Comparison of ENCODE assay signal across 16 cellular contexts in the genomic region with DNA sequence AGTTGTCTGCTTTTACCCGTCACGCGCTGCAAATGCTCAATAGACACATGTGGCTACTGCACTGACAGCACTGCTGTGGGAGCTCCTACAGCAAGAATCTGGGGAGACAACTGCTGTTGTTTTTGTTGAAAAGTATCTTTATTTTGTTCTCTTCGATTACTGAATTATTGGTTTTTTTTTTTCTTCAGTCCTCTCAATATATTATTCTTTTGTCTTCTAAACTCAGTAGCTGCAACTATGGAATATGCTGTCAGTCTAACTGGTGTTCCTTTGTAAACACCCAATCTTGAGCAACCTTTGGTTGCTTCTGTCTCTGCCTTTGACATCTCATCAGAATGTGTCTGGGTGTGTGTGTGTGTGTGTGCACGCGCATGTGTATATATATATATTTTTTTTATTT. TPM values are rescaled to one million over a fixed set of nuclear protein-coding genes. Genes with fewer than 3 reads are reported as not detected.
DNase-seq lines count a peak whose midpoint lies in the region; TF ChIP-seq lines count a peak whose summit lies in the region.
"Had no signal": no experiment of that assay in that cellular context is flagged by ENCODE, and none has a peak within 500 bp of the region (broad histone marks: within the 10 kb centered on the region; RNA-seq: fewer than 3 reads in every experiment).

No MANE protein-coding gene starts in this region.

- WGBS in stomach, 5 donors = 95 to 97% (median 96%) methylated on average over 6 of the region's 6 CpGs

- DNase-seq in Ammon's horn (ENCODE audit: low spot score) = peak; percentile 17
- DNase-seq in globus pallidus (ENCODE audit: low spot score) = peak; percentile 22
- no peak for DNase-seq in NCI-H748 treated with DMSO at 0.1 percent for 48 hours (lab: John Stamatoyannopoulos, UW)
- no peak for DNase-seq in activated T-cell treated with anti-CD3 and anti-CD28 coated beads, Interleukin-2, amount 50 U/mL, for 24 hours
- no peak for DNase-seq in stomach
- DNase-seq: Caco-2; CD4-positive, CD25-positive, alpha-beta regulatory T cell; CD8-positive, alpha-beta T cell; DMS153; DND-41; GOT3 had no signal

- no peaks in the 10 kb centered on the region for H3K27me3 Mint-ChIP-seq in activated T-cell treated with anti-CD3 and anti-CD28 coated beads, Interleukin-2, amount 50 U/mL, for 24 hours
- H3K27me3 Mint-ChIP-seq: B cell; CD4-positive, CD25-positive, alpha-beta regulatory T cell had no signal

- POLR2A ChIA-PET in HEK293 (lab: Yijun Ruan, JAX) = interaction anchor here (2.7 kb wide), 1 partner anchor 13 kb away, joined by 6 read pairs; the partner anchor contains the start of gene DCP1A

- TF ChIP-seq CTCF in HEK293 (tag by site-specific recombination; IDR thresholded peaks at IDR 0.05) (no peak), stomach (IDR thresholded peaks at IDR 0.05) (no peak)

- H3K36me3 ChIP-seq in HEK293 (ENCODE audit: control insufficient read depth in 2 of 2, insufficient read depth in 1 of 2, low read length in 2 of 2) (peaks cover 16 to 60% of the 10 kb centered on the region in 2 experiments; a peak in 2 of 3 replicates), stomach (peaks cover 0 to 79% (median 76%) of the 10 kb centered on the region in 4 donors)

- H3K4me3 Mint-ChIP-seq in activated T-cell treated with anti-CD3 and anti-CD28 coated beads, Interleukin-2, amount 50 U/mL, for 24 hours = no peak overlapping the region
- H3K4me3 Mint-ChIP-seq: B cell; CD4-positive, CD25-positive, alpha-beta regulatory T cell; CD8-positive, alpha-beta T cell had no signal

- peaks cover 77% of the 10 kb centered on the region for H3K36me3 Mint-ChIP-seq in activated T-cell treated with anti-CD3 and anti-CD28 coated beads, Interleukin-2, amount 50 U/mL, for 24 hours (ENCODE audit: low read depth)

- CTCF ChIA-PET in HEK293 (lab: Yijun Ruan, JAX) = no interaction called here

- intact Hi-C loops in stomach (cut with DNase I; ENCODE audit: low total_unique reads) = no loop called here

- TF ChIP-seq POLR2A in stomach (IDR thresholded peaks at IDR 0.05) = no peak

- H3K27me3 ChIP-seq in stomach = no peaks in the 10 kb centered on the region
- H3K27me3 ChIP-seq: BLaER1 had no signal

- H3K27ac Mint-ChIP-seq in activated T-cell treated with anti-CD3 and anti-CD28 coated beads, Interleukin-2, amount 50 U/mL, for 24 hours = no peak overlapping the region
- H3K27ac Mint-ChIP-seq: B cell; CD4-positive, CD25-positive, alpha-beta regulatory T cell; CD8-positive, alpha-beta T cell had no signal

- H3K27ac ChIP-seq in HEK293 (ENCODE audit: extremely low read depth, low read depth, low read length) (no peak overlapping the region), stomach (no peak overlapping the region)
- H3K27ac ChIP-seq: BLaER1, C4-2B had no signal

- no peaks in the 10 kb centered on the region for H3K9me3 ChIP-seq in HEK293 (ENCODE audit: control insufficient read depth, insufficient read depth, low read depth, low read length)
- H3K9me3 ChIP-seq in stomach = no peaks in the 10 kb centered on the region
- H3K9me3 ChIP-seq: BLaER1, Caco-2, HAP-1 had no signal

- no peak for TF ChIP-seq EP300 in stomach (IDR thresholded peaks at IDR 0.05)

- H3K9me3 Mint-ChIP-seq in activated T-cell treated with anti-CD3 and anti-CD28 coated beads, Interleukin-2, amount 50 U/mL, for 24 hours = no peaks in the 10 kb centered on the region
- H3K9me3 Mint-ChIP-seq: CD4-positive, CD25-positive, alpha-beta regulatory T cell; CD8-positive, alpha-beta T cell had no signal

- peaks cover 23% of the 10 kb centered on the region for H3K4me1 Mint-ChIP-seq in activated T-cell treated with anti-CD3 and anti-CD28 coated beads, Interleukin-2, amount 50 U/mL, for 24 hours (ENCODE audit: low read depth)

- no peaks in the 10 kb centered on the region for H3K4me1 ChIP-seq in HEK293 (ENCODE audit: control insufficient read depth, insufficient read depth, low read length)
- H3K4me1 ChIP-seq in stomach = peaks cover 0 to 19% (median 3%) of the 10 kb centered on the region in 4 donors
- H3K4me1 ChIP-seq: BLaER1, HAP-1 had no signal

- H3K4me3 ChIP-seq in HEK293 (ENCODE audit: low read depth, low read length) (no peak overlapping the region), stomach (no peak overlapping the region)
- H3K4me3 ChIP-seq: BLaER1, HAP-1 had no signal

TF ChIP-seq in HEK293, 187 proteins besides CTCF, POLR2A, EP300 and RAD21:
- TF ChIP-seq, protein P1, sequence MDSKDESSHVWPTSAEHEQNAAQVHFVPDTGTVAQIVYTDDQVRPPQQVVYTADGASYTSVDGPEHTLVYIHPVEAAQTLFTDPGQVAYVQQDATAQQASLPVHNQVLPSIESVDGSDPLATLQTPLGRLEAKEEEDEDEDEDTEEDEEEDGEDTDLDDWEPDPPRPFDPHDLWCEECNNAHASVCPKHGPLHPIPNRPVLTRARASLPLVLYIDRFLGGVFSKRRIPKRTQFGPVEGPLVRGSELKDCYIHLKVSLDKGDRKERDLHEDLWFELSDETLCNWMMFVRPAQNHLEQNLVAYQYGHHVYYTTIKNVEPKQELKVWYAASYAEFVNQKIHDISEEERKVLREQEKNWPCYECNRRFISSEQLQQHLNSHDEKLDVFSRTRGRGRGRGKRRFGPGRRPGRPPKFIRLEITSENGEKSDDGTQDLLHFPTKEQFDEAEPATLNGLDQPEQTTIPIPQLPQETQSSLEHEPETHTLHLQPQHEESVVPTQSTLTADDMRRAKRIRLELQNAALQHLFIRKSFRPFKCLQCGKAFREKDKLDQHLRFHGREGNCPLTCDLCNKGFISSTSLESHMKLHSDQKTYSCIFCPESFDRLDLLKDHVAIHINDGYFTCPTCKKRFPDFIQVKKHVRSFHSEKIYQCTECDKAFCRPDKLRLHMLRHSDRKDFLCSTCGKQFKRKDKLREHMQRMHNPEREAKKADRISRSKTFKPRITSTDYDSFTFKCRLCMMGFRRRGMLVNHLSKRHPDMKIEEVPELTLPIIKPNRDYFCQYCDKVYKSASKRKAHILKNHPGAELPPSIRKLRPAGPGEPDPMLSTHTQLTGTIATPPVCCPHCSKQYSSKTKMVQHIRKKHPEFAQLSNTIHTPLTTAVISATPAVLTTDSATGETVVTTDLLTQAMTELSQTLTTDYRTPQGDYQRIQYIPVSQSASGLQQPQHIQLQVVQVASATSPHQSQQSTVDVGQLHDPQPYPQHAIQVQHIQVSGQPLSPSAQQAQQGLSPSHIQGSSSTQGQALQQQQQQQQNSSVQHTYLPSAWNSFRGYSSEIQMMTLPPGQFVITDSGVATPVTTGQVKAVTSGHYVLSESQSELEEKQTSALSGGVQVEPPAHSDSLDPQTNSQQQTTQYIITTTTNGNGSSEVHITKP (tag by site-specific recombination; IDR thresholded peaks at IDR 0.05) = peak; percentile 63
- TF ChIP-seq ZBTB17 (tag by site-specific recombination; IDR thresholded peaks at IDR 0.05) = no peak

RNA-seq across cellular contexts. Expression of gene DCP1A, which starts 12.6 kb away (rescaled TPM):
- total RNA-seq in stomach = 10 to 100 TPM; 10.7 to 20.6 (median 14.3) TPM
- polyA plus RNA-seq in stomach = 1 to 10 TPM; 4.5 to 8.7 (median 4.6) TPM

Comparison
In these comparisons a context has a peak if more than half of its experiments do, and no peak if none do; other contexts are left out.
1. DNase-seq: peak in Ammon's horn (single experiment) and globus pallidus (single experiment); none in NCI-H748 treated with DMSO at 0.1 percent for 48 hours (single experiment), activated T-cell treated with anti-CD3 and anti-CD28 coated beads, Interleukin-2, amount 50 U/mL, for 24 hours (single experiment) and stomach (single experiment).